1 cellular context compared by ENCODE assay signal in the genomic region with DNA sequence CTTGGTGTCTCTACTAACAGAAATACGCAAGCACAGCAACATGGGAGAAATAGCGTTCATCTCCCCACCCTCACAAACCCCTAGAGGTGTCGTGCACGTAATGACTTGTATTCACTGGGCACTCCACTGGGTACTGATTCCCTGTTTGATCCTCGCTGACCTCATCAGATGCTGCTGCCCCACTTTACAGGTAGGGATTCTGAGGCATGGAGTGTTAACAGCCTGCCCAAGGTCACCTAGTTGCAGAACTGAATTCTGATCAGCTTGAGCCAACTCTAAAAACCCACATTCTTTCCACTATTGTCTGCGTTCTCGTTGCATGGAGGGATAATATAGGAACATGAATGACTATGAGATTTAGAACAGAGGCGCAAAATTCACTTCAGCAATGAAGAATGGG.
TF ChIP-seq lines count a peak whose summit lies in the region.

No MANE protein-coding gene starts in this region.

TF ChIP-seq in HepG2, 621 proteins besides CTCF, POLR2A, EP300 and RAD21:
- TF ChIP-seq, protein P1, sequence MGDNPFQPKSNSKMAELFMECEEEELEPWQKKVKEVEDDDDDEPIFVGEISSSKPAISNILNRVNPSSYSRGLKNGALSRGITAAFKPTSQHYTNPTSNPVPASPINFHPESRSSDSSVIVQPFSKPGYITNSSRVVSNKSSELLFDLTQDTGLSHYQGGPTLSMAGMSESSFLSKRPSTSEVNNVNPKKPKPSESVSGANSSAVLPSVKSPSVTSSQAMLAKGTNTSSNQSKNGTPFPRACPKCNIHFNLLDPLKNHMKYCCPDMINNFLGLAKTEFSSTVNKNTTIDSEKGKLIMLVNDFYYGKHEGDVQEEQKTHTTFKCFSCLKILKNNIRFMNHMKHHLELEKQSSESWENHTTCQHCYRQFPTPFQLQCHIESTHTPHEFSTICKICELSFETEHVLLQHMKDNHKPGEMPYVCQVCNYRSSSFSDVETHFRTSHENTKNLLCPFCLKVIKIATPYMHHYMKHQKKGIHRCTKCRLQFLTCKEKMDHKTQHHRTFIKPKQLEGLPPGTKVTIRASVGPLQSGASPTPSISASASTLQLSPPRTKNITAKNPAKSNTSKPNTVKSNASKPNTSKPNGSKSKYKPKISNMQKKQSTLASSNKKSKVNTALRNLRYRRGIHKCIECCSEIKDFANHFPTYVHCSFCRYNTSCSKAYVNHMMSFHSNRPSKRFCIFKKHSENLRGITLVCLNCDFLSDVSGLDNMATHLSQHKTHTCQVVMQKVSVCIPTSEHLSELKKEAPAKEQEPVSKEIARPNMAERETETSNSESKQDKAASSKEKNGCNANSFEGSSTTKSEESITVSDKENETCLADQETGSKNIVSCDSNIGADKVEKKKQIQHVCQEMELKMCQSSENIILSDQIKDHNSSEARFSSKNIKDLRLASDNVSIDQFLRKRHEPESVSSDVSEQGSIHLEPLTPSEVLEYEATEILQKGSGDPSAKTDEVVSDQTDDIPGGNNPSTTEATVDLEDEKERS (CRISPR knock-in tag; IDR thresholded peaks at IDR 0.05), result no peak
- TF ChIP-seq NFE2 (CRISPR knock-in tag; IDR thresholded peaks at IDR 0.05) (no peak), ZNF629 (CRISPR knock-in tag; conservative IDR thresholded peaks at IDR 0.05) (peak; percentile 79), KDM2A (CRISPR knock-in tag; IDR thresholded peaks at IDR 0.05; ENCODE audit: borderline replicate concordance, low read depth) (no peak), BRCA1 (CRISPR knock-in tag; IDR thresholded peaks at IDR 0.05) (no peak), NAIF1 (CRISPR knock-in tag; IDR thresholded peaks at IDR 0.05; ENCODE audit: borderline replicate concordance) (no peak), NR2C2 (CRISPR knock-in tag; IDR thresholded peaks at IDR 0.05; ENCODE audit: borderline replicate concordance) (no peak)
TF ChIP-seq in HepG2: peak in this region for 1.
